9 cellular contexts compared by ENCODE assay signal in genomic region chr2:10006248-10007147, GRCh38. TPM values are rescaled to one million over a fixed set of nuclear protein-coding genes. Genes with fewer than 3 reads are reported as not detected.
DNase-seq lines count a peak whose midpoint lies in the region; ATAC-seq, FAIRE-seq and TF ChIP-seq lines count a peak whose summit lies in the region.
"Had no signal": no experiment of that assay in that cellular context is flagged by ENCODE, and none has a peak within 500 bp of the region (broad histone marks: within the 10 kb centered on the region; RNA-seq: fewer than 3 reads in every experiment).

No MANE protein-coding gene starts in this region.

- 40 to 64% (median 52%) methylated on average over 59 to 62 of the region's 62 CpGs for WGBS in small intestine, 3 donors

- H3K4me3 ChIP-seq in H7 (ENCODE audit: insufficient read depth, low read depth, low read length) (no peak overlapping the region), right atrium auricular region (peak overlapping the region in 1 of 2 donors; percentile 20), small intestine (ENCODE audit: low read depth in 1 of 2, low read length in 2 of 2) (peak overlapping the region in 1 of 2 donors; percentile 27)

- H3K27ac ChIP-seq in right atrium auricular region: peak overlapping the region; percentile 68 to 92
- peak overlapping the region in 1 of 2 donors; percentile 16 for H3K27ac ChIP-seq in small intestine (ENCODE audit: low read depth in 1 of 2, low read length in 1 of 2)
- H3K27ac ChIP-seq: neutrophil had no signal

- peaks cover 0 to 40% of the 10 kb centered on the region in 2 donors for H3K4me1 ChIP-seq in right atrium auricular region
- peaks cover 0 to 5% of the 10 kb centered on the region in 2 donors for H3K4me1 ChIP-seq in small intestine (ENCODE audit: control insufficient read depth in 2 of 2, insufficient read depth in 1 of 2, low read depth in 1 of 2, low read length in 1 of 2)

- DNase-seq in H7 (peak; percentile 56), RCC 7860 (ENCODE audit: low spot score) (peak; percentile 22), right atrium auricular region (ENCODE audit: low spot score) (no peak), small intestine (peak; percentile 15), iPS-NIHi7 (ENCODE audit: extremely low spot score) (no peak), NOMO-1 treated with dmso at 0.1 percent for 144 hours (lab: John Stamatoyannopoulos, UW; ENCODE audit: unreplicated experiment) (no peak)

- FAIRE-seq in RCC 7860 (lab: Jason Lieb, UNC) (no peak), small intestine (lab: Jason Lieb, UNC) (no peak)

- H3K9me3 ChIP-seq in right atrium auricular region (no peaks in the 10 kb centered on the region), small intestine (ENCODE audit: control insufficient read depth, low read depth) (no peaks in the 10 kb centered on the region)
- H3K9me3 ChIP-seq: neutrophil had no signal

- ATAC-seq in HG03025 (IDR thresholded peaks at IDR 0.05; ENCODE audit: low FRiP score, unreplicated experiment) (no peak), HG02610 (IDR thresholded peaks at IDR 0.05; ENCODE audit: unreplicated experiment) (no peak)

- H3K27me3 ChIP-seq in H7 (ENCODE audit: control insufficient read depth, insufficient read depth, low read length) (no peaks in the 10 kb centered on the region), right atrium auricular region (no peaks in the 10 kb centered on the region), small intestine (ENCODE audit: control insufficient read depth in 2 of 2, insufficient read depth in 2 of 2, low read length in 2 of 2) (no peaks in the 10 kb centered on the region)

- no peak for TF ChIP-seq CTCF in right atrium auricular region (IDR thresholded peaks at IDR 0.05)

- no peaks in the 10 kb centered on the region for H3K36me3 ChIP-seq in H7 (replicated peaks; ENCODE audit: control insufficient read depth, insufficient read depth, low read length)
- no peaks in the 10 kb centered on the region for H3K36me3 ChIP-seq in right atrium auricular region
- no peaks in the 10 kb centered on the region for H3K36me3 ChIP-seq in small intestine (ENCODE audit: control insufficient read depth in 2 of 2, insufficient read depth in 2 of 2, low read length in 2 of 2)
- H3K36me3 ChIP-seq: neutrophil had no signal

RNA-seq across cellular contexts. Expression of gene KLF11, which starts 36.9 kb away (rescaled TPM):
- total RNA-seq in H7 (2014; rRNA removed; shearing (Covaris generic)): 11.8 and 12.6 TPM in 2 replicates
- 10 to 100 TPM; 18.8 to 30.6 TPM for total RNA-seq in right atrium auricular region
- polyA plus RNA-seq in small intestine: 1 to 10 TPM; 1.8 to 7.5 (median 4.9) TPM

RNA-seq across cellular contexts. Expression of gene GRHL1, which starts 55.0 kb away (rescaled TPM):
- 0.30 and 1.2 TPM in 2 replicates for total RNA-seq in H7 (2014; rRNA removed; shearing (Covaris generic))
- 1 to 10 TPM; 1.3 to 3.2 TPM for total RNA-seq in right atrium auricular region
- polyA plus RNA-seq in small intestine: under 1 TPM; 0.45 to 0.73 (median 0.54) TPM

Comparison
In these comparisons a context has a peak if more than half of its experiments do, and no peak if none do; other contexts are left out.
1. DNase-seq: peak in H7 (single experiment), RCC 7860 (single experiment) and small intestine (single experiment); none in right atrium auricular region (single experiment), iPS-NIHi7 (single experiment) and NOMO-1 treated with dmso at 0.1 percent for 144 hours (single experiment).